In genomic region chr6:56902551-56903464, GRCh38 we compare ENCODE assay signal across 8 cellular contexts. TPM values are rescaled to one million over a fixed set of nuclear protein-coding genes. Genes with fewer than 3 reads are reported as not detected.
A peak's percentile ranks its signal among the peaks of the same experiment; 100 is the strongest.
DNase-seq lines count a peak whose midpoint lies in the region; ATAC-seq and TF ChIP-seq lines count a peak whose summit lies in the region.

No MANE protein-coding gene starts in this region.

- DNase-seq in ELR (ENCODE audit: low read depth) (peak; percentile 72), IMR-90 (peak; percentile 76), SK-N-DZ (ENCODE audit: low spot score) (peak; percentile 30), fibroblast of pulmonary artery (ENCODE audit: low read depth) (peak; percentile 92), omental fat pad (ENCODE audit: low spot score) (no peak)
- DNase-seq in activated CD4-positive, alpha-beta T cell treated with anti-CD3 and anti-CD28 coated beads, Interleukin-2, amount 50 U/mL, for 48 hours = no peak
- DNase-seq in stimulated activated CD4-positive, alpha-beta T cell treated with anti-CD3 and anti-CD28 coated beads, Interleukin-12 subunit alpha, Interleukin-12 subunit beta, amount 100 ng/mL, for 4 hours = no peak

- peak overlapping the region; percentile 85 for H3K4me2 ChIP-seq in IMR-90 (ENCODE audit: low read depth, low read length)

- H3K23ac ChIP-seq in IMR-90 (ENCODE audit: low read depth, low read length) = 0 out of 2 replicates have a peak overlapping the region, but pooled peaks have one; percentile 33

- no peak overlapping the region for H2AK9ac ChIP-seq in IMR-90 (replicated peaks; ENCODE audit: low read depth, low read length, poor library complexity)

- peak overlapping the region; percentile 63 for H2AFZ ChIP-seq in IMR-90 (replicated peaks; ENCODE audit: low read length, poor library complexity)

- H4K91ac ChIP-seq in IMR-90 (ENCODE audit: insufficient read depth, low read depth, low read length) = no peak overlapping the region; the same call in 1 of the 2 replicates

- H4K8ac ChIP-seq in IMR-90 (ENCODE audit: low read depth in 2 of 2, low read length in 2 of 2) = peak overlapping the region in 1 of 2 experiments; percentile 47; a peak in 2 of 4 replicates

- no peak overlapping the region for H3K56ac ChIP-seq in IMR-90 (ENCODE audit: extremely low read depth, insufficient read depth, low read length)

- peak overlapping the region; percentile 58 for H3K27ac ChIP-seq in IMR-90 (ENCODE audit: insufficient read depth, low read length)

- in situ Hi-C loops in IMR-90 (cut with MboI; ENCODE audit: low sequenced_read_pairs) = loop anchor here (10.0 kb wide), 1 partner anchor 282 kb away; no protein-coding TSS in a partner anchor

- peaks cover 7% of the 10 kb centered on the region for H3K36me3 ChIP-seq in IMR-90 (ENCODE audit: control insufficient read depth, insufficient read depth, low read length)

- TF ChIP-seq RAD21 in IMR-90 (IDR thresholded peaks at IDR 0.05; ENCODE audit: low read length) = peak; percentile 77

- ATAC-seq in IMR-90 (ENCODE audit: low read depth) = peak; percentile 48
- ATAC-seq in omental fat pad (ENCODE audit: low FRiP score) = peak; percentile 52
- no peak for ATAC-seq in HG03457 (IDR thresholded peaks at IDR 0.05; ENCODE audit: unreplicated experiment)

- H3K79me1 ChIP-seq in IMR-90 (ENCODE audit: low read depth in 1 of 2, low read length in 2 of 2) = peaks cover 18 to 58% of the 10 kb centered on the region in 2 experiments

- CTCF ChIA-PET in IMR-90 (lab: Yijun Ruan, JAX) = interaction anchor here (0.5 to 2.3 kb wide), 22 partner anchors 10 to 417 kb away, joined by 3 to 13 read pairs (median 4); partner anchors contain the start of genes BEND6 and PRIM2

- no peak for TF ChIP-seq POLR2A in IMR-90 (IDR thresholded peaks at IDR 0.05; ENCODE audit: low read depth, low read length)

- H2BK5ac ChIP-seq in IMR-90 (ENCODE audit: low read depth, low read length, poor library complexity, severe bottlenecking) = peak overlapping the region; percentile 71

- H2AK5ac ChIP-seq in IMR-90 (ENCODE audit: low read depth, low read length) = no peak overlapping the region

- no peaks in the 10 kb centered on the region for H4K20me1 ChIP-seq in IMR-90 (ENCODE audit: insufficient read depth, low read length)

- peak overlapping the region; percentile 93; the same call in 1 of the 2 replicates for H4K5ac ChIP-seq in IMR-90 (ENCODE audit: low read depth, low read length)

- peak overlapping the region; percentile 50; the same call in 1 of the 2 replicates for H3K9ac ChIP-seq in IMR-90 (ENCODE audit: low read depth, low read length)

- dilution Hi-C loops in IMR-90 (cut with HindIII; ENCODE audit: low sequenced_read_pairs, unreplicated experiment) = no loop called here

- no CpG with 5 or more reads among the region's 9 CpGs for WGBS in IMR-90 (ENCODE audit: extremely low coverage in 2 of 2, insufficient read length in 1 of 2), 2 experiments

- peak overlapping the region; percentile 76; the same call in 1 of the 2 replicates for H3K18ac ChIP-seq in IMR-90 (ENCODE audit: low read depth, low read length)

- H2BK20ac ChIP-seq in IMR-90 (ENCODE audit: low read depth, low read length) = 0 out of 2 replicates have a peak overlapping the region, but pooled peaks have one; percentile 17

- TF ChIP-seq CTCF in IMR-90 (conservative IDR thresholded peaks at IDR 0.05; ENCODE audit: low read depth, low read length) (peak; percentile 78), fibroblast of pulmonary artery (IDR thresholded peaks at IDR 0.05; ENCODE audit: low read length, missing control alignments) (peak; percentile 71), omental fat pad (IDR thresholded peaks at IDR 0.05) (no peak)

- H3K4me3 ChIP-seq in IMR-90 (ENCODE audit: insufficient read depth, low read depth, low read length) (no peak overlapping the region), fibroblast of pulmonary artery (replicated peaks; ENCODE audit: low read depth, low read length) (peak overlapping the region; percentile 29)

- peak overlapping the region; percentile 42 for H2BK120ac ChIP-seq in IMR-90 (ENCODE audit: low read depth, low read length)

- no peaks in the 10 kb centered on the region for H3K27me3 ChIP-seq in IMR-90 (ENCODE audit: control insufficient read depth, insufficient read depth, low read length)

- POLR2A ChIA-PET in IMR-90 (lab: Charles Lee; ENCODE audit: unreplicated experiment) = interaction anchor here (1.1 kb wide), 1 partner anchor 52 kb away, joined by 3 read pairs; the partner anchor contains the start of gene BEND6

- peaks cover 9% of the 10 kb centered on the region; the same call in 1 of the 2 replicates for H3K9me1 ChIP-seq in IMR-90 (ENCODE audit: insufficient read depth, low read length)

- H3K4me1 ChIP-seq in IMR-90 (ENCODE audit: control insufficient read depth, insufficient read depth, low read length) = peaks cover 19% of the 10 kb centered on the region

- no peaks in the 10 kb centered on the region for H3K9me3 ChIP-seq in IMR-90 (ENCODE audit: control insufficient read depth, insufficient read depth, low read length)

- H3K14ac ChIP-seq in IMR-90 (replicated peaks; ENCODE audit: low read depth, low read length) = 0 out of 2 replicates have a peak overlapping the region, but pooled peaks have one; percentile 8

- BruUV-seq in IMR-90 (replicated peaks; lab: Mats Ljungman, UMichigan) = no TSS peak

- intact Hi-C loops in IMR-90 (cut with micrococcal nuclease) = loop anchor here (5.0 kb wide), 2 partner anchors 184 to 269 kb away; partner anchors contain the start of gene BAG2

- peak overlapping the region; percentile 47 for H3K4ac ChIP-seq in IMR-90 (ENCODE audit: low read depth, low read length)

- H2BK15ac ChIP-seq in IMR-90 (ENCODE audit: low read depth, low read length) = peak overlapping the region; percentile 18; the same call in 1 of the 3 replicates

TF ChIP-seq in IMR-90, 13 proteins besides CTCF, POLR2A, EP300 and RAD21:
- TF ChIP-seq SMC3 (IDR thresholded peaks at IDR 0.05; ENCODE audit: low read depth, low read length) = peak; percentile 64
- no peak for TF ChIP-seq FOS (IDR thresholded peaks at IDR 0.05; ENCODE audit: low read depth, low read length)

RNA-seq across cellular contexts. Expression of gene BEND6, which starts 52.1 kb away (rescaled TPM):
- 9.7 and 10.6 TPM in 2 replicates for total RNA-seq in IMR-90 (2012; rRNA removed)
- 4.0 and 4.1 TPM in 2 replicates for polyA plus RNA-seq in IMR-90 (2012; rRNA removed)
- polyA plus RNA-seq in IMR-90 (2012; cell fraction: cytosol; rRNA removed) = 1.1 TPM in 2 replicates
- polyA plus RNA-seq in IMR-90 (2012; cell fraction: nucleus; rRNA removed; ENCODE audit: low replicate concordance) = 0.66 and 5.0 TPM in 2 replicates
- 2.6 and 5.4 TPM in 2 replicates for polyA plus RNA-seq in SK-N-DZ (2014; cell fraction: cytosol; rRNA removed)
- polyA plus RNA-seq in SK-N-DZ (2014; cell fraction: nucleus; rRNA removed) = 0.93 and 1.4 TPM in 2 replicates
- total RNA-seq in omental fat pad = 1 to 10 TPM in 1 of 4 donors, under 1 TPM in 2, not detected in 1; 0.44 to 1.0 (median 0.72) TPM

Comparison
In these comparisons a context has a peak if more than half of its experiments do, and no peak if none do; other contexts are left out.
1. DNase-seq: peak in ELR (single experiment), IMR-90 (single experiment), SK-N-DZ (single experiment) and fibroblast of pulmonary artery (single experiment); none in omental fat pad (single experiment), activated CD4-positive, alpha-beta T cell treated with anti-CD3 and anti-CD28 coated beads, Interleukin-2, amount 50 U/mL, for 48 hours (0 of 2) and stimulated activated CD4-positive, alpha-beta T cell treated with anti-CD3 and anti-CD28 coated beads, Interleukin-12 subunit alpha, Interleukin-12 subunit beta, amount 100 ng/mL, for 4 hours (single experiment).
2. CTCF ChIP-seq: peak in IMR-90 (single experiment) and fibroblast of pulmonary artery (single experiment); none in omental fat pad (0 of 3).